8 cellular contexts compared by ENCODE assay signal in the genomic region with DNA sequence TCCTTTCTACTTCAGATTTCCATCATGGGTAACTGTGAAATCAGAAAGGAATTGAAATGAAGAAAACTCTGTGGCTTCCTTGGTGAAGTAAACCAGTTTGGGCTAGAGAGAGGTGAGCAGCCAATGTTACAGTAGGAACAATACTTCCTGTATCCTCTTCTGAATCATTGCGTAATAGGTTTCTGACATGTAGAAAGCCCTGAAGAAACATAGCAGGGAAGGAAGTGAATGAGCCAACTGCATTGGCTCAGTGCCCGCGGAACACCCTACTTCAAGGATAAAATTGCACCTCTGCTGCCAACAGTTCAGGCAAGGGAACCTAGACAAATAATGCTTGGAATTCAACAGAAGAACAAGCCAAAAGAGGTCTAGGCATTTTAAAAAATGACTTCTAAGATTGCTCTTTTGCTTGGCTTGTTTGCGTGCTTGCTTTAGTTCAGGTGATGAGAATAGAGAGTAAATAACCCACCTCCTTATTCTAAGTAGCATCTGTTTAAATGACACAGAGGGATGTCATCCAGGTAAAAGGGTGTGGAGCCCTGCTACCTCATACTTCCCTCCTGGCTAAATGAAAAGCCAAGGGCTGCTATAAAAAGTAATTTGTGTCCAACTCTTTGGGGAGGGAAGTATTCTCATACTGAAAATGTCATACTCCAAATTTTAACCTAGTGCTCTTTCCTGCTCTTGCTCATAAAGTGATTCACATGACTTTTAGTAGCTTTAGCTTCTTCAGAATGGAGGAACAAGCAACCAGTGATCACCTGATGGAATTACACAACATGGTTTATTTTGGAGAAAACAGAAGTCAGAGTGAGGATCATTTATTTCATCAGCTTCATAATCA. TPM values are rescaled to one million over a fixed set of nuclear protein-coding genes. Genes with fewer than 3 reads are reported as not detected.
DNase-seq lines count a peak whose midpoint lies in the region; ATAC-seq and TF ChIP-seq lines count a peak whose summit lies in the region.

No MANE protein-coding gene starts in this region.

- H3K36me3 ChIP-seq in CD8-positive, alpha-beta T cell (ENCODE audit: insufficient read depth, low read length) = no peaks in the 10 kb centered on the region
- H3K36me3 ChIP-seq in heart right ventricle (no peaks in the 10 kb centered on the region), sigmoid colon (no peaks in the 10 kb centered on the region)

- no peaks in the 10 kb centered on the region for H3K27me3 Mint-ChIP-seq in CD8-positive, alpha-beta T cell (ENCODE audit: low read depth)
- H3K27me3 Mint-ChIP-seq in activated naive CD8-positive, alpha-beta T cell treated with anti-CD3 and anti-CD28 coated beads for 36 hours = peaks cover 3% of the 10 kb centered on the region

- TF ChIP-seq POLR2A in sigmoid colon (IDR thresholded peaks at IDR 0.05) = no peak

- 11 to 15% methylated on average over 4 of the region's 4 CpGs for WGBS in heart right ventricle, 2 donors
- WGBS in sigmoid colon, 2 donors = 11 to 29% methylated on average over 4 of the region's 4 CpGs

- TF ChIP-seq EP300 in sigmoid colon (IDR thresholded peaks at IDR 0.05) = peak in 2 of 4 donors; percentile 41 to 47

- H3K4me1 Mint-ChIP-seq in CD8-positive, alpha-beta T cell (ENCODE audit: low read depth) = peaks cover 9% of the 10 kb centered on the region
- H3K4me1 Mint-ChIP-seq in activated naive CD8-positive, alpha-beta T cell treated with anti-CD3 and anti-CD28 coated beads for 36 hours = peaks cover 13% of the 10 kb centered on the region

- H3K4me3 Mint-ChIP-seq in CD8-positive, alpha-beta T cell = peak overlapping the region; percentile 9
- H3K4me3 Mint-ChIP-seq in activated naive CD8-positive, alpha-beta T cell treated with anti-CD3 and anti-CD28 coated beads for 36 hours = no peak overlapping the region

- H3K27ac ChIP-seq in CD8-positive, alpha-beta T cell (ENCODE audit: low read depth, low read length) = no peak overlapping the region
- H3K27ac ChIP-seq in heart right ventricle = peak overlapping the region in 8 of 10 donors; percentile 10 to 79 (median 37)
- peak overlapping the region; percentile 32 to 79 (median 68) for H3K27ac ChIP-seq in sigmoid colon

- H3K4me1 ChIP-seq in CD8-positive, alpha-beta T cell (ENCODE audit: insufficient read depth, low read length) = no peaks in the 10 kb centered on the region
- H3K4me1 ChIP-seq in heart right ventricle = peaks cover 4 to 44% (median 14%) of the 10 kb centered on the region in 9 donors
- peaks cover 0 to 10% (median 9%) of the 10 kb centered on the region in 4 donors for H3K4me1 ChIP-seq in sigmoid colon

- DNase-seq in CD8-positive, alpha-beta T cell = peak in 3 of 7 experiments; percentile 21 to 53 (median 30)
- DNase-seq in NOMO-1 (lab: John Stamatoyannopoulos, UW; ENCODE audit: unreplicated experiment in 2 of 2) (peak; percentile 81 to 99), heart right ventricle (peak; percentile 82 to 85), sigmoid colon (peak; percentile 96)
- no peak for DNase-seq in activated naive CD8-positive, alpha-beta T cell treated with anti-CD3 and anti-CD28 coated beads for 36 hours
- DNase-seq in effector CD4-positive, alpha-beta T cell = no peak

- TF ChIP-seq CTCF in CD8-positive, alpha-beta T cell (IDR thresholded peaks at IDR 0.05) = no peak
- no peak for TF ChIP-seq CTCF in heart right ventricle (IDR thresholded peaks at IDR 0.05)
- TF ChIP-seq CTCF in sigmoid colon (IDR thresholded peaks at IDR 0.05) = no peak

- CTCF ChIA-PET in CD8-positive, alpha-beta T cell (lab: Charles Lee) = no interaction called here

- H3K27me3 ChIP-seq in CD8-positive, alpha-beta T cell (ENCODE audit: insufficient read depth, low read length) = no peaks in the 10 kb centered on the region
- H3K27me3 ChIP-seq in heart right ventricle (no peaks in the 10 kb centered on the region), sigmoid colon (no peaks in the 10 kb centered on the region)

- H3K9me3 Mint-ChIP-seq in CD8-positive, alpha-beta T cell = no peaks in the 10 kb centered on the region
- H3K9me3 Mint-ChIP-seq in activated naive CD8-positive, alpha-beta T cell treated with anti-CD3 and anti-CD28 coated beads for 36 hours = no peaks in the 10 kb centered on the region

- POLR2A ChIA-PET in CD8-positive, alpha-beta T cell (lab: Charles Lee) = interaction anchor here (0.7 to 1.1 kb wide), 2 partner anchors 13 to 30 kb away, joined by 3 to 6 read pairs; a partner anchor contains a TSS

- no peak overlapping the region for H3K4me3 ChIP-seq in CD8-positive, alpha-beta T cell (ENCODE audit: low read depth, low read length)
- H3K4me3 ChIP-seq in heart right ventricle = peak overlapping the region in 1 of 10 donors; percentile 8
- H3K4me3 ChIP-seq in sigmoid colon = no peak overlapping the region

- peak overlapping the region; percentile 41 for H3K27ac Mint-ChIP-seq in CD8-positive, alpha-beta T cell
- peak overlapping the region; percentile 39 for H3K27ac Mint-ChIP-seq in activated naive CD8-positive, alpha-beta T cell treated with anti-CD3 and anti-CD28 coated beads for 36 hours

- H3K36me3 Mint-ChIP-seq in CD8-positive, alpha-beta T cell = no peaks in the 10 kb centered on the region
- no peaks in the 10 kb centered on the region for H3K36me3 Mint-ChIP-seq in activated naive CD8-positive, alpha-beta T cell treated with anti-CD3 and anti-CD28 coated beads for 36 hours

- ATAC-seq in CD8-positive, alpha-beta T cell = peak; percentile 91
- ATAC-seq in GM19397 (IDR thresholded peaks at IDR 0.05; ENCODE audit: unreplicated experiment) = peak; percentile 59
- peak; percentile 65 for ATAC-seq in HG03520 (IDR thresholded peaks at IDR 0.05; ENCODE audit: unreplicated experiment)
- ATAC-seq in heart right ventricle = peak; percentile 81 to 95 (median 86)

- no peaks in the 10 kb centered on the region for H3K9me3 ChIP-seq in CD8-positive, alpha-beta T cell (ENCODE audit: low read length)
- H3K9me3 ChIP-seq in heart right ventricle = no peaks in the 10 kb centered on the region
- H3K9me3 ChIP-seq in sigmoid colon = no peaks in the 10 kb centered on the region

- intact Hi-C loops in CD8-positive, alpha-beta T cell (cut with DNase I, micrococcal nuclease) = no loop called here
- intact Hi-C loops in heart right ventricle (cut with DNase I) = no loop called here
- intact Hi-C loops in sigmoid colon (cut with DNase I) = loop anchor here (1.0 kb wide), 1 partner anchor 30 kb away; a partner anchor contains a TSS

RNA-seq across cellular contexts. Expression of a gene that starts 30.0 kb away (rescaled TPM):
- 10 to 100 TPM; 79.4 to 82.4 TPM for total RNA-seq in CD8-positive, alpha-beta T cell
- 10 to 100 TPM; 47.5 to 48.7 TPM for total RNA-seq in activated naive CD8-positive, alpha-beta T cell treated with anti-CD3 and anti-CD28 coated beads for 36 hours
- total RNA-seq in heart right ventricle = 10 to 100 TPM; 33.9 to 56.0 (median 43.8) TPM
- polyA plus RNA-seq in heart right ventricle = 10 to 100 TPM; 14.8 to 31.7 TPM
- 10 to 100 TPM; 16.6 to 20.8 (median 19.1) TPM for total RNA-seq in sigmoid colon
- polyA plus RNA-seq in sigmoid colon = 10 to 100 TPM; 17.4 to 40.2 (median 19.4) TPM

Comparison
In these comparisons a context has a peak if more than half of its experiments do, and no peak if none do; other contexts are left out.
1. DNase-seq: peak in NOMO-1 (2 of 2), heart right ventricle (2 of 2) and sigmoid colon (single experiment); none in activated naive CD8-positive, alpha-beta T cell treated with anti-CD3 and anti-CD28 coated beads for 36 hours (single experiment) and effector CD4-positive, alpha-beta T cell (single experiment).
2. Peak in every context shown above with its lines, with median percentiles within 50 percentile points of each other: ATAC-seq.